In genomic region chr20:14220986-14221385, GRCh38 we compare ENCODE assay signal across 19 cellular contexts.
DNase-seq lines count a peak whose midpoint lies in the region; ATAC-seq and TF ChIP-seq lines count a peak whose summit lies in the region.
"Had no signal": no experiment of that assay in that cellular context is flagged by ENCODE, and none has a peak within 500 bp of the region (broad histone marks: within the 10 kb centered on the region; RNA-seq: fewer than 3 reads in every experiment).

No MANE protein-coding gene starts in this region.

- H3K27me3 Mint-ChIP-seq in GM23338 (ENCODE audit: insufficient read depth, low read depth, poor library complexity): no peaks in the 10 kb centered on the region
- H3K27me3 Mint-ChIP-seq in central memory CD8-positive, alpha-beta T cell: no peaks in the 10 kb centered on the region

- no peaks in the 10 kb centered on the region for H3K4me1 ChIP-seq in GM23338 (ENCODE audit: insufficient read depth)
- peaks cover 27% of the 10 kb centered on the region for H3K4me1 ChIP-seq in PC-3 (ENCODE audit: insufficient read depth, low read length)
- peaks cover 12 to 16% of the 10 kb centered on the region in 2 donors for H3K4me1 ChIP-seq in mucosa of rectum (ENCODE audit: control insufficient read depth in 2 of 2, insufficient read depth in 2 of 2, low read length in 2 of 2)
- no peaks in the 10 kb centered on the region for H3K4me1 ChIP-seq in tibial nerve

- TF ChIP-seq CTCF in GM23338 (conservative IDR thresholded peaks at IDR 0.05; ENCODE audit: low read depth in 2 of 2) (no peak), PC-3 (conservative IDR thresholded peaks at IDR 0.05; ENCODE audit: low read depth, low read length) (no peak), WERI-Rb-1 (IDR thresholded peaks at IDR 0.05; ENCODE audit: low read depth, low read length) (no peak), tibial nerve (IDR thresholded peaks at IDR 0.05) (no peak)

- peaks cover 9% of the 10 kb centered on the region; the same call in 1 of the 3 replicates for H3K36me3 Mint-ChIP-seq in GM23338 (ENCODE audit: low read depth)
- no peaks in the 10 kb centered on the region for H3K36me3 Mint-ChIP-seq in central memory CD8-positive, alpha-beta T cell (ENCODE audit: insufficient read depth)

- no peak overlapping the region for H3K27ac ChIP-seq in GM23338 (ENCODE audit: low read depth)
- H3K27ac ChIP-seq in PC-3 (ENCODE audit: low read length): peak overlapping the region; percentile 70
- H3K27ac ChIP-seq in mucosa of rectum (ENCODE audit: low read depth in 2 of 2, low read length in 2 of 2): peak overlapping the region; percentile 80 to 82
- no peak overlapping the region for H3K27ac ChIP-seq in WERI-Rb-1
- no peak overlapping the region for H3K27ac ChIP-seq in tibial nerve

- no peak for TF ChIP-seq POLR2A in tibial nerve (IDR thresholded peaks at IDR 0.05)

- TF ChIP-seq EP300 in tibial nerve (IDR thresholded peaks at IDR 0.05): no peak

- POLR2A ChIA-PET in PC-3 (lab: Charles Lee; ENCODE audit: unreplicated experiment): no interaction called here

- no peak overlapping the region for H3K9ac ChIP-seq in PC-3 (ENCODE audit: low read length)
- H3K9ac ChIP-seq in mucosa of rectum (ENCODE audit: low read depth in 1 of 2, low read length in 2 of 2): peak overlapping the region in 1 of 2 donors; percentile 64

- 69 to 75% methylated on average over 1 of the region's 1 CpG for WGBS in tibial nerve, 2 donors

- H3K9me2 ChIP-seq in GM23338 (ENCODE audit: insufficient read depth): peaks cover 18% of the 10 kb centered on the region
- H3K9me2 ChIP-seq in PC-3 (replicated peaks; ENCODE audit: low read length): no peaks in the 10 kb centered on the region

- no peaks in the 10 kb centered on the region for H3K36me3 ChIP-seq in GM23338 (ENCODE audit: insufficient read depth)
- H3K36me3 ChIP-seq in PC-3 (ENCODE audit: low read depth, low read length): no peaks in the 10 kb centered on the region
- no peaks in the 10 kb centered on the region for H3K36me3 ChIP-seq in mucosa of rectum (ENCODE audit: control insufficient read depth in 2 of 2, insufficient read depth in 2 of 2, low read length in 2 of 2)
- no peaks in the 10 kb centered on the region for H3K36me3 ChIP-seq in WERI-Rb-1
- H3K36me3 ChIP-seq in tibial nerve: no peaks in the 10 kb centered on the region
- H3K36me3 ChIP-seq: BE2C had no signal

- H3K4me1 Mint-ChIP-seq in GM23338: peaks cover 14% of the 10 kb centered on the region
- H3K4me1 Mint-ChIP-seq in central memory CD8-positive, alpha-beta T cell: no peaks in the 10 kb centered on the region

- no TSS peak for BruUV-seq in PC-3 (replicated peaks; lab: Mats Ljungman, UMichigan)

- no peaks in the 10 kb centered on the region for H3K79me2 ChIP-seq in GM23338 (replicated peaks; ENCODE audit: insufficient read depth)
- H3K79me2 ChIP-seq in PC-3 (ENCODE audit: low read length): no peaks in the 10 kb centered on the region

- H3K4me3 ChIP-seq in GM23338 (no peak overlapping the region), PC-3 (ENCODE audit: low read length) (no peak overlapping the region), mucosa of rectum (ENCODE audit: low read length in 2 of 2) (peak overlapping the region in 1 of 2 donors; percentile 37), WERI-Rb-1 (ENCODE audit: low read depth, low read length) (no peak overlapping the region), tibial nerve (no peak overlapping the region)

- no peak overlapping the region for H3K4me2 ChIP-seq in GM23338
- no peak overlapping the region for H3K4me2 ChIP-seq in PC-3 (ENCODE audit: low read length)

- no peaks in the 10 kb centered on the region for H3F3A ChIP-seq in GM23338 (replicated peaks; ENCODE audit: low read depth)
- H3F3A ChIP-seq in PC-3 (ENCODE audit: low read length, unreplicated experiment): no peaks in the 10 kb centered on the region

- H3K9me3 ChIP-seq in PC-3 (ENCODE audit: low read length) (no peaks in the 10 kb centered on the region), mucosa of rectum (ENCODE audit: control insufficient read depth in 2 of 2, low read length in 2 of 2) (no peaks in the 10 kb centered on the region), WERI-Rb-1 (ENCODE audit: severe bottlenecking) (no peaks in the 10 kb centered on the region), tibial nerve (no peaks in the 10 kb centered on the region)
- H3K9me3 ChIP-seq: BE2C had no signal

- intact Hi-C loops in PC-3 (cut with micrococcal nuclease): no loop called here

- CTCF ChIA-PET in PC-3 (lab: Charles Lee): no interaction called here

- DNase-seq in GM23338 (ENCODE audit: low spot score): no peak
- no peak for DNase-seq in PC-3
- no peak for DNase-seq in central memory CD8-positive, alpha-beta T cell (ENCODE audit: low spot score in 2 of 2)
- DNase-seq in WERI-Rb-1: no peak
- no peak for DNase-seq in SHP77 treated with DMSO at 0.1 percent for 48 hours (lab: John Stamatoyannopoulos, UW)
- no peak for DNase-seq in tibial nerve (ENCODE audit: low spot score in 2 of 2)
- DNase-seq: BE2C, DMS79, H9, HFFc6, KBM-7, NCI-H1105 treated with DMSO at 0.1 percent for 48 hours, NCI-H2029 treated with DMSO at 0.1 percent for 48 hours, NCI-H510A treated with DMSO at 0.1 percent for 48 hours, NCI-H82, OCI-M1, RPMI8226 had no signal

- no peak overlapping the region; the same call in 2 of the 3 replicates for H3K4me3 Mint-ChIP-seq in GM23338
- no peak overlapping the region for H3K4me3 Mint-ChIP-seq in central memory CD8-positive, alpha-beta T cell
- H3K4me3 Mint-ChIP-seq: H9, HFFc6 had no signal

- no peaks in the 10 kb centered on the region for H3K27me3 ChIP-seq in GM23338 (ENCODE audit: insufficient read depth)
- no peaks in the 10 kb centered on the region for H3K27me3 ChIP-seq in PC-3 (ENCODE audit: low read length)
- H3K27me3 ChIP-seq in mucosa of rectum (ENCODE audit: control insufficient read depth in 2 of 2, insufficient read depth in 2 of 2, low read length in 2 of 2): no peaks in the 10 kb centered on the region
- H3K27me3 ChIP-seq in WERI-Rb-1 (ENCODE audit: insufficient read depth, low read depth, severe bottlenecking): no peaks in the 10 kb centered on the region
- no peaks in the 10 kb centered on the region for H3K27me3 ChIP-seq in tibial nerve
- H3K27me3 ChIP-seq: BE2C had no signal

- H2AFZ ChIP-seq in GM23338 (peak overlapping the region; percentile 21; the same call in 1 of the 2 replicates), PC-3 (ENCODE audit: low read length) (0 out of 2 replicates have a peak overlapping the region, but pooled peaks have one; percentile 59)

- ATAC-seq in GM23338 (no peak), PC-3 (no peak), HG02642 (IDR thresholded peaks at IDR 0.05; ENCODE audit: poor library complexity, unreplicated experiment) (no peak)
- no peak for ATAC-seq in central memory CD8-positive, alpha-beta T cell (replicated peaks; ENCODE audit: extremely low read depth, poor library complexity, severe bottlenecking)

- H3K27ac Mint-ChIP-seq in GM23338: no peak overlapping the region
- peak overlapping the region; percentile 61 for H3K27ac Mint-ChIP-seq in central memory CD8-positive, alpha-beta T cell (ENCODE audit: low read depth)
- H3K27ac Mint-ChIP-seq: HFFc6 had no signal

- no peaks in the 10 kb centered on the region for H4K20me1 ChIP-seq in GM23338 (replicated peaks; ENCODE audit: insufficient read depth)
- no peaks in the 10 kb centered on the region for H4K20me1 ChIP-seq in PC-3 (ENCODE audit: low read length)

- peaks cover 12% of the 10 kb centered on the region; the same call in 2 of the 3 replicates for H3K9me3 Mint-ChIP-seq in GM23338
- peaks cover 46% of the 10 kb centered on the region for H3K9me3 Mint-ChIP-seq in central memory CD8-positive, alpha-beta T cell

TF ChIP-seq in GM23338, 12 proteins besides CTCF, POLR2A, EP300 and RAD21:
- no peak for TF ChIP-seq ETS1 (IDR thresholded peaks at IDR 0.05)
- TF ChIP-seq JUNB (IDR thresholded peaks at IDR 0.05; ENCODE audit: unreplicated experiment): no peak
- TF ChIP-seq CREB1 (CRISPR knock-in tag; IDR thresholded peaks at IDR 0.05; ENCODE audit: low read depth): no peak
- no peak for TF ChIP-seq STAT1 (IDR thresholded peaks at IDR 0.05; ENCODE audit: unreplicated experiment)
- TF ChIP-seq NANOG (IDR thresholded peaks at IDR 0.05; ENCODE audit: borderline replicate concordance): no peak

Comparison
In these comparisons a context has a peak if more than half of its experiments do, and no peak if none do; other contexts are left out.
1. H3K27ac ChIP-seq: peak in PC-3 (single experiment) and mucosa of rectum (2 of 2); none in GM23338 (single experiment), WERI-Rb-1 (single experiment) and tibial nerve (0 of 4).